ENCODE assay signal across 8 cellular contexts in the genomic region with DNA sequence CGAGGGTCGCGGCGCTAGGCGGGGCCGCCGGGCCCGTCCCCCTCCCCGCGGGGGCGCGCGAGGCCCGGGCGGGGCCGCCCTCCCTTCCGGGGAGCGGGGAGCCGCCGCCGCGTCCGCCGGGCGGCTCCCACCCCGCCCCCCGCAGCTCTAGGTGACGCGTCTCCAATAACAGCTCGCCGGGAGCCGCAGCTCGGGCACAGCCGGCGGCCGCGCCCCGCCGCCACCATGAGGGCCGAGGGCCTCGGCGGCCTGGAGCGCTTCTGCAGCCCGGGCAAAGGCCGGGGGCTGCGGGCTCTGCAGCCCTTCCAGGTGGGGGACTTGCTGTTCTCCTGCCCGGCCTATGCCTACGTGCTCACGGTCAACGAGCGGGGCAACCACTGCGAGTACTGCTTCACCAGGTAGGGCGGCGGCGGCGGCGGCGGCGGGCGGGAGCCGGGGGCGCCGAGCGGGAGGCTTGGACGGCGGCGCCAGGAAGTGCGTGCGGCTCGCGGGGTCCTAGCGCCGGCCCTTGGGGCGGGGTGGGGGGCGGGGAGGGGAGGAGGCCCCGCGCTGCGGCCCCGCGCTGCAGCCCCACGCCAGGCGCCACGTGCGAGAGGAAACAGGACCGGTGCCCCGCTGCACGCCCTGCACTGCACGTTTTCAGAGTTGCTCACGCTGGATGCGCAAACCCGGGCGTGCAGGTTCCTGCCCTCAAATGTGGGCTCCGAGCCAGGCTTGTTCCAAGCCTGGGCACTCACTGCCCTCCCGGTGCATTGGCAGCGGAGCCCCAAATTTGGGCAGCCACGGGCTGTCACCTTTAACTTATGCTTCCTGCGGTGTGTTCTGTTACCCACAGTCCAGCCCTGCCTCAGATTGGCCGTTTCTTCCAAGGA. TPM values are rescaled to one million over a fixed set of nuclear protein-coding genes. Genes with fewer than 3 reads are reported as not detected.
DNase-seq lines count a peak whose midpoint lies in the region; ATAC-seq and TF ChIP-seq lines count a peak whose summit lies in the region.

A gene with protein sequence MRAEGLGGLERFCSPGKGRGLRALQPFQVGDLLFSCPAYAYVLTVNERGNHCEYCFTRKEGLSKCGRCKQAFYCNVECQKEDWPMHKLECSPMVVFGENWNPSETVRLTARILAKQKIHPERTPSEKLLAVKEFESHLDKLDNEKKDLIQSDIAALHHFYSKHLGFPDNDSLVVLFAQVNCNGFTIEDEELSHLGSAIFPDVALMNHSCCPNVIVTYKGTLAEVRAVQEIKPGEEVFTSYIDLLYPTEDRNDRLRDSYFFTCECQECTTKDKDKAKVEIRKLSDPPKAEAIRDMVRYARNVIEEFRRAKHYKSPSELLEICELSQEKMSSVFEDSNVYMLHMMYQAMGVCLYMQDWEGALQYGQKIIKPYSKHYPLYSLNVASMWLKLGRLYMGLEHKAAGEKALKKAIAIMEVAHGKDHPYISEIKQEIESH (plus strand): TSS at position 130 of the 872 bp plus-strand sequence. CDS start 96 bp downstream, at position 226.

- H3K9ac ChIP-seq in NT2/D1 (ENCODE audit: insufficient read length, low read depth), result peak within 1 kb of the TSS; percentile 94

- H3K4me1 ChIP-seq in CD8-positive, alpha-beta memory T cell (ENCODE audit: insufficient read depth, low read length), result peaks cover 22% of the 10 kb centered on the region
- H3K4me1 ChIP-seq in NT2/D1 (ENCODE audit: insufficient read depth, insufficient read length), result no peaks in the 10 kb centered on the region

- H3K36me3 Mint-ChIP-seq in CD8-positive, alpha-beta memory T cell, result peaks cover 0 to 1% (median 1%) of the 10 kb centered on the region in 3 donors

- H3K27me3 ChIP-seq in CD8-positive, alpha-beta memory T cell (ENCODE audit: insufficient read depth, low read length, poor library complexity, severe bottlenecking), result no peaks in the 10 kb centered on the region
- no peaks in the 10 kb centered on the region for H3K27me3 ChIP-seq in NT2/D1 (ENCODE audit: insufficient read depth, insufficient read length)

- H3K4me3 Mint-ChIP-seq in CD8-positive, alpha-beta memory T cell, result peak within 1 kb of the TSS; percentile 83 to 92 (median 88)

- H3K4me1 Mint-ChIP-seq in CD8-positive, alpha-beta memory T cell, result peaks cover 48 to 68% (median 62%) of the 10 kb centered on the region in 3 donors

- no peaks in the 10 kb centered on the region for H3K36me3 ChIP-seq in CD8-positive, alpha-beta memory T cell (ENCODE audit: insufficient read depth, low read length)
- peaks cover 12% of the 10 kb centered on the region for H3K36me3 ChIP-seq in NT2/D1 (ENCODE audit: insufficient read depth, insufficient read length, low read length)

- CTCF ChIA-PET in CD8-positive, alpha-beta memory T cell (lab: Charles Lee), result interaction anchor here (1.2 to 5.3 kb wide), 4 partner anchors 20 to 51 kb away, joined by 6 to 28 read pairs (median 10); no protein-coding TSS in a partner anchor

- H3K9me3 ChIP-seq in CD8-positive, alpha-beta memory T cell (ENCODE audit: low read length), result no peaks in the 10 kb centered on the region
- H3K9me3 ChIP-seq in NT2/D1 (ENCODE audit: insufficient read depth, low read length), result no peaks in the 10 kb centered on the region; the same call in 1 of the 2 replicates

- H3K4me3 ChIP-seq in CD8-positive, alpha-beta memory T cell (ENCODE audit: low read length), result peak within 1 kb of the TSS; percentile 91
- H3K4me3 ChIP-seq in NT2/D1 (ENCODE audit: insufficient read length, low read depth) (peak within 1 kb of the TSS; percentile 92), epithelial cell of esophagus (ENCODE audit: low read length) (peak within 1 kb of the TSS; percentile 66)

- peak within 1 kb of the TSS; percentile 80 for H3K27ac ChIP-seq in CD8-positive, alpha-beta memory T cell (ENCODE audit: low read depth, low read length)

- no peak for TF ChIP-seq CTCF in epithelial cell of esophagus (IDR thresholded peaks at IDR 0.05; ENCODE audit: insufficient read depth, low read depth, low read length, missing control alignments)

- peak; percentile 73 for ATAC-seq in GM19351 (IDR thresholded peaks at IDR 0.05; ENCODE audit: unreplicated experiment)
- ATAC-seq in HG03520 (IDR thresholded peaks at IDR 0.05; ENCODE audit: unreplicated experiment), result peak; percentile 71

- DNase-seq in CD8-positive, alpha-beta memory T cell, result peak; percentile 58 to 79 (median 75)
- peak; percentile 70 for DNase-seq in NT2/D1 (ENCODE audit: low read depth, low spot score)
- peak; percentile 51 for DNase-seq in activated T-cell treated with anti-CD3 and anti-CD28 coated beads for 1 hour (ENCODE audit: low read depth)
- DNase-seq in epithelial cell of esophagus (ENCODE audit: low read depth), result peak; percentile 94
- peak; percentile 54 for DNase-seq in mucosa of gallbladder (ENCODE audit: low spot score)
- peak; percentile 31 to 33 for DNase-seq in stimulated activated CD8-positive, alpha-beta memory T cell treated with anti-CD3 and anti-CD28 coated beads, Interleukin-4, amount 100 ng/mL, for 4 hours (ENCODE audit: low read depth in 2 of 2, low spot score in 1 of 2)

- POLR2A ChIA-PET in CD8-positive, alpha-beta memory T cell (lab: Charles Lee), result no interaction called here

- H3K27me3 Mint-ChIP-seq in CD8-positive, alpha-beta memory T cell, result peaks cover 0 to 1% of the 10 kb centered on the region in 2 donors

- H3K27ac Mint-ChIP-seq in CD8-positive, alpha-beta memory T cell, result peak within 1 kb of the TSS; percentile 73 to 96 (median 92)

- peaks cover 0 to 3% (median 0%) of the 10 kb centered on the region in 5 donors for H3K9me3 Mint-ChIP-seq in CD8-positive, alpha-beta memory T cell

RNA-seq across cellular contexts. Expression of the gene that starts here (rescaled TPM):
- total RNA-seq in CD8-positive, alpha-beta memory T cell, result 10 to 100 TPM; 23.2 to 25.9 TPM
- polyA plus RNA-seq in CD8-positive, alpha-beta memory T cell, result 46.2 TPM
- total RNA-seq in mucosa of gallbladder, result 21.6 TPM

Comparison
In these comparisons a context has a peak if more than half of its experiments do, and no peak if none do; other contexts are left out.
1. Peak in every context shown above with its lines: DNase-seq, ATAC-seq, H3K4me3 ChIP-seq and H3K27ac ChIP-seq.
2. DNase-seq: peak in every context shown above with its lines; median percentile 94 in epithelial cell of esophagus; 75 in CD8-positive, alpha-beta memory T cell; 70 in NT2/D1; 54 in mucosa of gallbladder; 51 in activated T-cell treated with anti-CD3 and anti-CD28 coated beads for 1 hour; 32 in stimulated activated CD8-positive, alpha-beta memory T cell treated with anti-CD3 and anti-CD28 coated beads, Interleukin-4, amount 100 ng/mL, for 4 hours.